8 cellular contexts compared by ENCODE assay signal in the genomic region with DNA sequence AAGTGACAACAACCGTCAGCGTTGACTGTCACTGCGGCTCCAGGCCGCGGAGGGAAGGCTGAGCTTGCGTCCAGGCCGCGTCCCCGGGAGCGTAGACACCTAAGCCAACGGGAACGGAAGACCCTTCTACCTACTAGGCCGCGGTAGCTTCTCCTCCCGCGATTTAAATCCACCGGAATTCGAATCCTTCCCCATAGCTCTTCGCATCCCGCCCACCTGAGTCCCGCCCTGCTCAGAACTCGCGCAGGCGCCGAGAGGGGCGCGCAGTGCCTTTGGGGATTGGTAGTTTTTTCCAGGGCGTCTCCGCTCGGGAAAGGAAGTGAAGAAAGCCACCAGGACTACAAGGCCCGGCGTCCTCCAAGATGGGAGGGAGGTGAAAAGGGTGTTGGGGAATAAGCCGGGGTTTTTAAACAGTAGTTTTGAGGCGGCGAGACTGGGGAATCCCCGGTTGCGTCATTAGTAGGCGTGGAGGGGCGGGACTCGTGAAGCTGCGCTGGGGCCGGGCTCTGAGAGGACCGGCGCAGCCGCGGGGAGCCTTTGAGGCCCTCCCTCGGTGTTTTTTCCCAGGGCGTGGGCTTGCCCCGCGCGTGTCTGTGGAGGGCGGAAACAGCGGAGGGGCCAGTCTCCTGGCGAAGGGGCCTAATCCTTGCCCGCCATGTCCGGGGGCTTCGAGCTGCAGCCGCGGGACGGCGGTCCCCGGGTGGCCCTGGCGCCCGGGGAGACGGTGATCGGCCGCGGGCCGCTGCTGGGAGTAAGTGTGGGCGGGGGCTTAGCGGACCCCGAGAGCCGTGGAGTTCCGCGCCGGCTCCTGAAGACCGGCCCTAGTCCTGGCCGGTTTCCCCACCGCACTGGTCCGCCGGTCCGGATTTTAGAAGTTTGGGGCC. TPM values are rescaled to one million over a fixed set of nuclear protein-coding genes. Genes with fewer than 3 reads are reported as not detected.
DNase-seq lines count a peak whose midpoint lies in the region; ATAC-seq and TF ChIP-seq lines count a peak whose summit lies in the region.

A gene with protein sequence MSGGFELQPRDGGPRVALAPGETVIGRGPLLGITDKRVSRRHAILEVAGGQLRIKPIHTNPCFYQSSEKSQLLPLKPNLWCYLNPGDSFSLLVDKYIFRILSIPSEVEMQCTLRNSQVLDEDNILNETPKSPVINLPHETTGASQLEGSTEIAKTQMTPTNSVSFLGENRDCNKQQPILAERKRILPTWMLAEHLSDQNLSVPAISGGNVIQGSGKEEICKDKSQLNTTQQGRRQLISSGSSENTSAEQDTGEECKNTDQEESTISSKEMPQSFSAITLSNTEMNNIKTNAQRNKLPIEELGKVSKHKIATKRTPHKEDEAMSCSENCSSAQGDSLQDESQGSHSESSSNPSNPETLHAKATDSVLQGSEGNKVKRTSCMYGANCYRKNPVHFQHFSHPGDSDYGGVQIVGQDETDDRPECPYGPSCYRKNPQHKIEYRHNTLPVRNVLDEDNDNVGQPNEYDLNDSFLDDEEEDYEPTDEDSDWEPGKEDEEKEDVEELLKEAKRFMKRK (plus strand): TSS at position 509 of the 884 bp plus-strand sequence. CDS start 147 bp downstream, at position 656.
A gene with protein sequence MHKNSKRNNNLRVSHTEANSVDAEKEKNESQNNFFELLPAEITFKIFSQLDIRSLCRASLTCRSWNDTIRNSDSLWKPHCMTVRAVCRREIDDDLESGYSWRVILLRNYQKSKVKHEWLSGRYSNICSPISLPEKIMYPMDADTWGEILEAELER (minus strand): TSS at position 218 of the 884 bp plus-strand sequence. CDS start 2,149 bp downstream, outside the sequence.

- peak within 1 kb of the TSS; percentile 91 for H3K14ac ChIP-seq in IMR-90 (replicated peaks; ENCODE audit: low read depth, low read length)

- no peaks in the 10 kb centered on the region for H3K9me2 ChIP-seq in OCI-LY7 (ENCODE audit: insufficient read depth, low read length)

- H3K9ac ChIP-seq in IMR-90 (ENCODE audit: low read depth, low read length), result peak within 1 kb of the TSS; percentile 79

- 0% methylated on average over 29 of the region's 82 CpGs; no CpG with 5 or more reads in 1 of the 2 experiments for WGBS in IMR-90 (ENCODE audit: extremely low coverage in 2 of 2, insufficient read length in 1 of 2), 2 experiments

- H2BK15ac ChIP-seq in IMR-90 (ENCODE audit: low read depth, low read length), result no peak within 1 kb of the TSS; the same call in 2 of the 3 replicates

- H2AK5ac ChIP-seq in IMR-90 (ENCODE audit: low read depth, low read length), result peak within 1 kb of the TSS; percentile 71; the same call in 1 of the 2 replicates

- TF ChIP-seq CTCF in IMR-90 (conservative IDR thresholded peaks at IDR 0.05; ENCODE audit: low read depth, low read length) (no peak), OCI-LY7 (conservative IDR thresholded peaks at IDR 0.05; ENCODE audit: low read length) (no peak)

- H3K27ac ChIP-seq in IMR-90 (ENCODE audit: insufficient read depth, low read length) (peak within 1 kb of the TSS; percentile 63), OCI-LY7 (ENCODE audit: low read depth, low read length, poor library complexity, severe bottlenecking) (peak within 1 kb of the TSS; percentile 49)

- H2BK20ac ChIP-seq in IMR-90 (ENCODE audit: low read depth, low read length), result no peak within 1 kb of the TSS

- peak within 1 kb of the TSS; percentile 73 for H2BK120ac ChIP-seq in IMR-90 (ENCODE audit: low read depth, low read length)

- H3K23ac ChIP-seq in IMR-90 (ENCODE audit: low read depth, low read length), result peak within 1 kb of the TSS; percentile 96

- intact Hi-C loops in IMR-90 (cut with micrococcal nuclease), result loop anchor here (5.0 to 10.0 kb wide), 3 partner anchors 547 to 1360 kb away; partner anchors contain the start of genes ANTXR1 and GMCL1
- intact Hi-C loops in OCI-LY7 (cut with micrococcal nuclease; ENCODE audit: unreplicated experiment), result loop anchor here (1.0 to 5.0 kb wide), 5 partner anchors 128 to 441 kb away; no protein-coding TSS in a partner anchor

- H4K20me1 ChIP-seq in IMR-90 (ENCODE audit: insufficient read depth, low read length) (no peaks in the 10 kb centered on the region), OCI-LY7 (ENCODE audit: insufficient read depth, low read length) (no peaks in the 10 kb centered on the region)

- H3K4me1 ChIP-seq in IMR-90 (ENCODE audit: control insufficient read depth, insufficient read depth, low read length) (peaks cover 3% of the 10 kb centered on the region; the same call in 1 of the 2 replicates), OCI-LY7 (ENCODE audit: insufficient read depth, low read length, poor library complexity, severe bottlenecking) (peaks cover 41% of the 10 kb centered on the region)

- H3K9me3 ChIP-seq in IMR-90 (ENCODE audit: control insufficient read depth, insufficient read depth, low read length), result no peaks in the 10 kb centered on the region
- H3K9me3 ChIP-seq in OCI-LY7 (ENCODE audit: low read length), result no peaks in the 10 kb centered on the region

- in situ Hi-C loops in IMR-90 (cut with MboI; ENCODE audit: low sequenced_read_pairs), result loop anchor here (10.0 kb wide), 1 partner anchor 457 kb away; no protein-coding TSS in a partner anchor

- peak within 1 kb of the TSS; percentile 84 for H3K4ac ChIP-seq in IMR-90 (ENCODE audit: low read depth, low read length)

- CTCF ChIA-PET in IMR-90 (lab: Yijun Ruan, JAX) (interaction anchor here (0.6 to 1.2 kb wide), 4 partner anchors 26 to 460 kb away, joined by 3 to 4 read pairs (median 3); no protein-coding TSS in a partner anchor), OCI-LY7 (lab: Charles Lee; ENCODE audit: unreplicated experiment) (interaction anchor here (0.6 to 0.8 kb wide), 2 partner anchors 128 to 404 kb away, joined by 3 read pairs; no protein-coding TSS in a partner anchor)

- no peaks in the 10 kb centered on the region for H3K27me3 ChIP-seq in IMR-90 (ENCODE audit: control insufficient read depth, insufficient read depth, low read length)

- TF ChIP-seq POLR2A in IMR-90 (IDR thresholded peaks at IDR 0.05; ENCODE audit: low read depth, low read length), result peak; percentile 91

- H4K91ac ChIP-seq in IMR-90 (ENCODE audit: insufficient read depth, low read depth, low read length), result peak within 1 kb of the TSS; percentile 86

- H2AK9ac ChIP-seq in IMR-90 (replicated peaks; ENCODE audit: low read depth, low read length, poor library complexity), result peak within 1 kb of the TSS; percentile 87

- peak within 1 kb of the TSS; percentile 75 for H3K4me3 ChIP-seq in IMR-90 (ENCODE audit: insufficient read depth, low read depth, low read length)
- peak within 1 kb of the TSS; percentile 82 for H3K4me3 ChIP-seq in OCI-LY7 (ENCODE audit: low read depth, low read length, poor library complexity, severe bottlenecking)

- H3K79me2 ChIP-seq in OCI-LY7 (ENCODE audit: insufficient read depth, low read depth, low read length), result peaks cover 30% of the 10 kb centered on the region; the same call in 1 of the 2 replicates

- DNase-seq in DMS114 treated with DMSO at 0.1 percent for 48 hours (lab: John Stamatoyannopoulos, UW; ENCODE audit: unreplicated experiment) (peak; percentile 99), IMR-90 (peak; percentile 99), OCI-LY7 (ENCODE audit: low spot score) (peak; percentile 99), activated T-cell treated with anti-CD3 and anti-CD28 coated beads for 4 hours (peak; percentile 99), epidermal melanocyte (ENCODE audit: insufficient read length, low spot score) (peak; percentile 91), midbrain (lab: John Stamatoyannopoulos, UW) (peak; percentile 98)
- DNase-seq in stimulated activated CD8-positive, alpha-beta memory T cell treated with anti-CD3 and anti-CD28 coated beads, Interleukin-15, amount 100 ng/mL, for 48 hours (ENCODE audit: low read depth in 2 of 2), result peak; percentile 94 to 95

- H4K8ac ChIP-seq in IMR-90 (ENCODE audit: low read depth in 2 of 2, low read length in 2 of 2), result peak within 1 kb of the TSS; percentile 21 to 83; a peak in 2 of 4 replicates

- peak within 1 kb of the TSS; percentile 100 for H2AFZ ChIP-seq in IMR-90 (replicated peaks; ENCODE audit: low read length, poor library complexity)
- peak within 1 kb of the TSS; percentile 80; the same call in 1 of the 2 replicates for H2AFZ ChIP-seq in OCI-LY7 (ENCODE audit: low read length)

- ATAC-seq in GM21529 (IDR thresholded peaks at IDR 0.05; ENCODE audit: unreplicated experiment) (peak; percentile 96), IMR-90 (ENCODE audit: low read depth) (peak; percentile 96)

- H4K5ac ChIP-seq in IMR-90 (ENCODE audit: low read depth, low read length), result peak within 1 kb of the TSS; percentile 18; the same call in 1 of the 2 replicates

- no TSS peak for BruUV-seq in IMR-90 (replicated peaks; lab: Mats Ljungman, UMichigan)
- no TSS peak for BruUV-seq in OCI-LY7 (replicated peaks; lab: Mats Ljungman, UMichigan)

- H3K4me2 ChIP-seq in IMR-90 (ENCODE audit: low read depth, low read length) (peak within 1 kb of the TSS; percentile 97), OCI-LY7 (ENCODE audit: low read length) (peak within 1 kb of the TSS; percentile 87)

- peak within 1 kb of the TSS; percentile 16; the same call in 1 of the 2 replicates for H3K18ac ChIP-seq in IMR-90 (ENCODE audit: low read depth, low read length)

- TF ChIP-seq RAD21 in IMR-90 (IDR thresholded peaks at IDR 0.05; ENCODE audit: low read length), result no peak

- H3K56ac ChIP-seq in IMR-90 (ENCODE audit: extremely low read depth, insufficient read depth, low read length), result peak within 1 kb of the TSS; percentile 53; the same call in 1 of the 2 replicates

- dilution Hi-C loops in IMR-90 (cut with HindIII; ENCODE audit: low sequenced_read_pairs, unreplicated experiment), result no loop called here

- peaks cover 5 to 13% of the 10 kb centered on the region in 2 experiments for H3K79me1 ChIP-seq in IMR-90 (ENCODE audit: low read depth in 1 of 2, low read length in 2 of 2)

- POLR2A ChIA-PET in IMR-90 (lab: Charles Lee; ENCODE audit: unreplicated experiment) (interaction anchor here (0.5 to 0.6 kb wide), 3 partner anchors 271 to 903 kb away, joined by 3 to 4 read pairs (median 4); no protein-coding TSS in a partner anchor), OCI-LY7 (lab: Charles Lee) (interaction anchor here (0.5 to 2.9 kb wide), 17 partner anchors 10 to 441 kb away, joined by 3 to 12 read pairs (median 3); no protein-coding TSS in a partner anchor)

- H2BK5ac ChIP-seq in IMR-90 (ENCODE audit: low read depth, low read length, poor library complexity, severe bottlenecking), result peak within 1 kb of the TSS; percentile 74

- 0 out of 2 replicates have a peak, but pooled peaks cover 2% of the 10 kb centered on the region for H3K9me1 ChIP-seq in IMR-90 (ENCODE audit: insufficient read depth, low read length)

- H3K36me3 ChIP-seq in IMR-90 (ENCODE audit: control insufficient read depth, insufficient read depth, low read length) (no peaks in the 10 kb centered on the region), OCI-LY7 (ENCODE audit: insufficient read depth, low read length) (no peaks in the 10 kb centered on the region)

RNA-seq across cellular contexts. Expression of the first gene that starts in this region (rescaled TPM):
- total RNA-seq in IMR-90 (2012; rRNA removed), result 2.3 and 3.3 TPM in 2 replicates
- polyA plus RNA-seq in IMR-90 (2012; rRNA removed), result 1.2 and 1.5 TPM in 2 replicates
- 0.30 and 0.50 TPM in 2 replicates for polyA plus RNA-seq in IMR-90 (2012; cell fraction: cytosol; rRNA removed)
- polyA plus RNA-seq in IMR-90 (2012; cell fraction: nucleus; rRNA removed; ENCODE audit: low replicate concordance), result 0.17 and 1.8 TPM in 2 replicates
- 6.1 and 8.8 TPM in 2 replicates for total RNA-seq in OCI-LY7 (2014; rRNA removed; shearing (Covaris generic))
- 6.8 and 7.6 TPM in 2 replicates for total RNA-seq in OCI-LY7 (2022)

RNA-seq across cellular contexts. Expression of the second gene that starts in this region (rescaled TPM):
- 0.18 and 0.28 TPM in 2 replicates for total RNA-seq in IMR-90 (2012; rRNA removed)
- polyA plus RNA-seq in IMR-90 (2012; rRNA removed), result 0.37 and 0.43 TPM in 2 replicates
- polyA plus RNA-seq in IMR-90 (2012; cell fraction: cytosol; rRNA removed), result 0.09 and 0.11 TPM in 2 replicates
- polyA plus RNA-seq in IMR-90 (2012; cell fraction: nucleus; rRNA removed; ENCODE audit: low replicate concordance), result 0.11 and 0.61 TPM in 2 replicates
- 1.5 and 1.8 TPM in 2 replicates for total RNA-seq in OCI-LY7 (2014; rRNA removed; shearing (Covaris generic))
- total RNA-seq in OCI-LY7 (2022), result 6.8 and 8.5 TPM in 2 replicates

Comparison
In these comparisons a context has a peak if more than half of its experiments do, and no peak if none do; other contexts are left out.
1. Peak in every context shown above with its lines: DNase-seq, ATAC-seq, H3K4me3 ChIP-seq and H3K27ac ChIP-seq.